In genomic region chr16:31074814-31075183, GRCh38 we compare ENCODE assay signal across 8 cellular contexts. TPM values are rescaled to one million over a fixed set of nuclear protein-coding genes. Genes with fewer than 3 reads are reported as not detected.
DNase-seq lines count a peak whose midpoint lies in the region; ATAC-seq and TF ChIP-seq lines count a peak whose summit lies in the region.

No MANE protein-coding gene starts in this region.

- ATAC-seq in HG03571 (IDR thresholded peaks at IDR 0.05; ENCODE audit: unreplicated experiment) (no peak), GM19467 (IDR thresholded peaks at IDR 0.05; ENCODE audit: unreplicated experiment) (no peak)

- CTCF ChIA-PET in CD4-positive, alpha-beta memory T cell (lab: Charles Lee; ENCODE audit: partially characterized antibody): interaction anchor here (1.0 to 1.2 kb wide), 2 partner anchors 89 to 90 kb away, joined by 3 read pairs; partner anchors contain the start of gene HSD3B7

- peaks cover 17 to 62% (median 28%) of the 10 kb centered on the region in 4 donors for H3K4me1 Mint-ChIP-seq in CD4-positive, alpha-beta memory T cell
- H3K4me1 Mint-ChIP-seq in endothelial cell (ENCODE audit: unreplicated experiment): peaks cover 25% of the 10 kb centered on the region

- H3K4me1 ChIP-seq in CD4-positive, alpha-beta memory T cell (ENCODE audit: insufficient read depth, low read length): peaks cover 27% of the 10 kb centered on the region
- peaks cover 38 to 42% of the 10 kb centered on the region in 2 experiments for H3K4me1 ChIP-seq in neutrophil (ENCODE audit: control insufficient read depth in 1 of 2, insufficient read depth in 1 of 2, low read depth in 1 of 2, low read length in 1 of 2)

- peak overlapping the region; percentile 93 to 99 (median 98) for H3K27ac Mint-ChIP-seq in CD4-positive, alpha-beta memory T cell
- H3K27ac Mint-ChIP-seq in endothelial cell (ENCODE audit: unreplicated experiment): peak overlapping the region; percentile 99

- TF ChIP-seq CTCF in endothelial cell (IDR thresholded peaks at IDR 0.05; ENCODE audit: unreplicated experiment) (no peak), neutrophil (IDR thresholded peaks at IDR 0.05) (no peak)

- peaks cover 6 to 56% of the 10 kb centered on the region in 2 donors for H3K36me3 Mint-ChIP-seq in CD4-positive, alpha-beta memory T cell
- H3K36me3 Mint-ChIP-seq in endothelial cell (ENCODE audit: low read depth, unreplicated experiment): peaks cover 27% of the 10 kb centered on the region

- no peak for DNase-seq in CD4-positive, alpha-beta memory T cell
- DNase-seq in OCI-M1 (lab: John Stamatoyannopoulos, UW) (peak; percentile 41), endothelial cell (ENCODE audit: low spot score) (no peak), hippocampal formation (lab: John Stamatoyannopoulos, UW) (no peak)
- no peak for DNase-seq in stimulated activated CD4-positive, alpha-beta T cell treated with anti-CD3 and anti-CD28 coated beads, Interleukin-1b, Interleukin-23, amount 100 ng/mL, for 48 hours

- peak overlapping the region; percentile 89 to 99 (median 94) for H3K4me3 Mint-ChIP-seq in CD4-positive, alpha-beta memory T cell
- H3K4me3 Mint-ChIP-seq in endothelial cell (ENCODE audit: unreplicated experiment): peak overlapping the region; percentile 99

- peak overlapping the region; percentile 87 for H3K27ac ChIP-seq in CD4-positive, alpha-beta memory T cell (ENCODE audit: low read depth, low read length)
- peak overlapping the region; percentile 95 for H3K27ac ChIP-seq in neutrophil

- H3K9me3 Mint-ChIP-seq in CD4-positive, alpha-beta memory T cell: peaks cover 0 to 2% (median 0%) of the 10 kb centered on the region in 8 donors
- no peaks in the 10 kb centered on the region for H3K9me3 Mint-ChIP-seq in endothelial cell (ENCODE audit: unreplicated experiment)

- H3K4me3 ChIP-seq in CD4-positive, alpha-beta memory T cell (ENCODE audit: low read length in 2 of 2): peak overlapping the region; percentile 57 to 86
- peak overlapping the region; percentile 98 for H3K4me3 ChIP-seq in neutrophil (ENCODE audit: low read depth in 1 of 2, low read length in 1 of 2)

- no peaks in the 10 kb centered on the region for H3K9me3 ChIP-seq in CD4-positive, alpha-beta memory T cell (ENCODE audit: control insufficient read depth in 1 of 2, low read length in 2 of 2)
- no peaks in the 10 kb centered on the region for H3K9me3 ChIP-seq in neutrophil

- H3K27me3 Mint-ChIP-seq in CD4-positive, alpha-beta memory T cell: peaks cover 0 to 2% of the 10 kb centered on the region in 2 donors
- peaks cover 28% of the 10 kb centered on the region for H3K27me3 Mint-ChIP-seq in endothelial cell (ENCODE audit: unreplicated experiment)

- intact Hi-C loops in CD4-positive, alpha-beta memory T cell (cut with micrococcal nuclease): loop anchor here (1.0 kb wide), 10 partner anchors 20 to 795 kb away; partner anchors contain the start of genes ARMC5, CFAP119, FUS and KAT8

- peaks cover 38% of the 10 kb centered on the region for H3K36me3 ChIP-seq in CD4-positive, alpha-beta memory T cell (ENCODE audit: insufficient read depth, low read length)
- peaks cover 38% of the 10 kb centered on the region for H3K36me3 ChIP-seq in neutrophil

- H3K27me3 ChIP-seq in CD4-positive, alpha-beta memory T cell (ENCODE audit: insufficient read depth, low read length): no peaks in the 10 kb centered on the region
- no peaks in the 10 kb centered on the region for H3K27me3 ChIP-seq in neutrophil

- POLR2A ChIA-PET in CD4-positive, alpha-beta memory T cell (lab: Charles Lee; ENCODE audit: partially characterized antibody): interaction anchor here (1.2 to 4.2 kb wide), 22 partner anchors 11 to 434 kb away, joined by 3 to 74 read pairs (median 7); partner anchors contain the start of genes ARMC5, BCKDK, FUS and KAT8

RNA-seq across cellular contexts. Expression of gene ZNF646, which starts 0.6 kb away (rescaled TPM):
- 10 to 100 TPM; 46.9 to 47.0 TPM for total RNA-seq in CD4-positive, alpha-beta memory T cell
- polyA plus RNA-seq in CD4-positive, alpha-beta memory T cell: 1 to 10 TPM in 1 of 2 donors, under 1 TPM in 1; 0.77 to 8.9 TPM
- total RNA-seq in endothelial cell (ENCODE audit: unreplicated experiment): 25.5 TPM

RNA-seq across cellular contexts. Expression of gene ZNF668, which starts 0.8 kb away (rescaled TPM):
- 10 to 100 TPM; 11.7 to 13.6 TPM for total RNA-seq in CD4-positive, alpha-beta memory T cell
- 1 to 10 TPM; 3.0 to 6.8 TPM for polyA plus RNA-seq in CD4-positive, alpha-beta memory T cell
- total RNA-seq in endothelial cell (ENCODE audit: unreplicated experiment): 13.6 TPM

RNA-seq across cellular contexts. Expression of gene PRSS53, which starts 13.9 kb away (rescaled TPM):
- total RNA-seq in CD4-positive, alpha-beta memory T cell: 10 to 100 TPM; 13.3 to 13.5 TPM
- polyA plus RNA-seq in CD4-positive, alpha-beta memory T cell: under 1 TPM; 0.43 to 0.69 TPM
- total RNA-seq in endothelial cell (ENCODE audit: unreplicated experiment): 1.8 TPM

RNA-seq across cellular contexts. Expression of gene VKORC1, which starts 19.8 kb away (rescaled TPM):
- 10 to 100 TPM; 48.9 to 51.3 TPM for total RNA-seq in CD4-positive, alpha-beta memory T cell
- polyA plus RNA-seq in CD4-positive, alpha-beta memory T cell: 100 to 1,000 TPM in 1 of 2 donors, 10 to 100 TPM in 1; 93.7 to 114 TPM
- 59.6 TPM for total RNA-seq in endothelial cell (ENCODE audit: unreplicated experiment)

RNA-seq across cellular contexts. Expression of gene BCKDK, which starts 33.4 kb away (rescaled TPM):
- total RNA-seq in CD4-positive, alpha-beta memory T cell: 10 to 100 TPM; 17.0 to 21.1 TPM
- 10 to 100 TPM; 22.3 to 24.3 TPM for polyA plus RNA-seq in CD4-positive, alpha-beta memory T cell
- 56.8 TPM for total RNA-seq in endothelial cell (ENCODE audit: unreplicated experiment)
